Comparison of ENCODE assay signal across 9 cellular contexts in genomic region chr6:11096109-11096508, GRCh38. TPM values are rescaled to one million over a fixed set of nuclear protein-coding genes. Genes with fewer than 3 reads are reported as not detected.
DNase-seq lines count a peak whose midpoint lies in the region; ATAC-seq, FAIRE-seq and TF ChIP-seq lines count a peak whose summit lies in the region.
"Had no signal": no experiment of that assay in that cellular context is flagged by ENCODE, and none has a peak within 500 bp of the region (broad histone marks: within the 10 kb centered on the region; RNA-seq: fewer than 3 reads in every experiment).

No MANE protein-coding gene starts in this region.

- H3F3A ChIP-seq in Loucy (ENCODE audit: low read depth) = no peaks in the 10 kb centered on the region

- H3K79me2 ChIP-seq in Loucy (ENCODE audit: insufficient read depth, low read length) (peaks cover 70% of the 10 kb centered on the region), keratinocyte (ENCODE audit: control insufficient read depth, insufficient read depth, low read length) (peaks cover 71% of the 10 kb centered on the region)

- peaks cover 21% of the 10 kb centered on the region for H4K20me1 ChIP-seq in Loucy (ENCODE audit: insufficient read depth, low read length, poor library complexity, severe bottlenecking)
- H4K20me1 ChIP-seq in keratinocyte (ENCODE audit: control insufficient read depth, extremely low read depth, insufficient read depth, low read length) = peaks cover 2% of the 10 kb centered on the region

- FAIRE-seq in keratinocyte (lab: Jason Lieb, UNC) = peak; percentile 41

- intact Hi-C loops in esophagus muscularis mucosa (cut with DNase I) = no loop called here

- 70% methylated on average over 4 of the region's 4 CpGs for WGBS in esophagus muscularis mucosa

- H3K4me1 Mint-ChIP-seq in activated T-helper 17 cell treated with anti-CD3 and anti-CD28 coated beads, Interleukin-2, amount 50 U/mL, for 72 hours = peaks cover 14% of the 10 kb centered on the region

- TF ChIP-seq EP300 in esophagus muscularis mucosa (IDR thresholded peaks at IDR 0.05) = no peak

- H3K27me3 ChIP-seq in Loucy (ENCODE audit: insufficient read depth, low read length, poor library complexity, severe bottlenecking) (no peaks in the 10 kb centered on the region), keratinocyte (ENCODE audit: control insufficient read depth, extremely low read depth, insufficient read depth, low read length) (no peaks in the 10 kb centered on the region), esophagus muscularis mucosa (no peaks in the 10 kb centered on the region)

- H3K27ac ChIP-seq in keratinocyte (ENCODE audit: control insufficient read depth, insufficient read depth, low read length) (peak overlapping the region; percentile 91), esophagus muscularis mucosa (replicated peaks in 1 of 4) (no peak overlapping the region)

- no peaks in the 10 kb centered on the region for H3K9me1 ChIP-seq in keratinocyte (ENCODE audit: control insufficient read depth, extremely low read depth, insufficient read depth, low read length)

- no peak for TF ChIP-seq POLR2A in esophagus muscularis mucosa (IDR thresholded peaks at IDR 0.05; ENCODE audit: low read depth)

- H3K9ac ChIP-seq in Loucy (ENCODE audit: low read depth, low read length, poor library complexity, severe bottlenecking) (peak overlapping the region; percentile 80), keratinocyte (ENCODE audit: control insufficient read depth, extremely low read depth, insufficient read depth, low read length) (peak overlapping the region; percentile 93)

- no peaks in the 10 kb centered on the region for H3K27me3 Mint-ChIP-seq in activated T-helper 17 cell treated with anti-CD3 and anti-CD28 coated beads, Interleukin-2, amount 50 U/mL, for 72 hours

- H3K9me3 ChIP-seq in Loucy (ENCODE audit: insufficient read depth, low read depth, low read length) = 0 out of 2 replicates have a peak, but pooled peaks cover 3% of the 10 kb centered on the region
- H3K9me3 ChIP-seq in keratinocyte (ENCODE audit: control insufficient read depth, low read depth, low read length) = no peaks in the 10 kb centered on the region
- H3K9me3 ChIP-seq in esophagus muscularis mucosa = no peaks in the 10 kb centered on the region

- H3K9me3 Mint-ChIP-seq in activated T-helper 17 cell treated with anti-CD3 and anti-CD28 coated beads, Interleukin-2, amount 50 U/mL, for 72 hours = no peaks in the 10 kb centered on the region
- H3K9me3 Mint-ChIP-seq: T-helper 1 cell treated with Interleukin-12 subunit alpha and Interleukin-12 subunit beta and Interleukin-4 antibody, amounts not matched to agents 30 μg/mL and 1 μg/mL, for 36 hours had no signal

- ATAC-seq in activated T-helper 17 cell treated with anti-CD3 and anti-CD28 coated beads, Interleukin-2, amount 50 U/mL, for 72 hours (replicated peaks) = no peak
- ATAC-seq in GM21515 (IDR thresholded peaks at IDR 0.05; ENCODE audit: unreplicated experiment) = no peak

- peak overlapping the region; percentile 95 for H3K4me3 Mint-ChIP-seq in activated T-helper 17 cell treated with anti-CD3 and anti-CD28 coated beads, Interleukin-2, amount 50 U/mL, for 72 hours

- H3K36me3 ChIP-seq in Loucy (ENCODE audit: insufficient read depth, low read length) (no peaks in the 10 kb centered on the region), keratinocyte (ENCODE audit: control insufficient read depth in 2 of 2, extremely low read depth in 1 of 2, insufficient read depth in 2 of 2, low read length in 2 of 2) (peaks cover 0 to 2% of the 10 kb centered on the region in 2 experiments), esophagus muscularis mucosa (peaks cover 0 to 7% (median 0%) of the 10 kb centered on the region in 4 donors)

- peak overlapping the region; percentile 16 for H3K27ac Mint-ChIP-seq in activated T-helper 17 cell treated with anti-CD3 and anti-CD28 coated beads, Interleukin-2, amount 50 U/mL, for 72 hours
- H3K27ac Mint-ChIP-seq: T-helper 1 cell treated with Interleukin-12 subunit alpha and Interleukin-12 subunit beta and Interleukin-4 antibody, amounts not matched to agents 30 μg/mL and 1 μg/mL, for 36 hours had no signal

- H2AFZ ChIP-seq in Loucy (ENCODE audit: low read length) (no peak overlapping the region), keratinocyte (ENCODE audit: control insufficient read depth, low read length) (no peak overlapping the region)

- H3K4me2 ChIP-seq in Loucy (ENCODE audit: low read depth, low read length, poor library complexity, severe bottlenecking) (peak overlapping the region; percentile 92), keratinocyte (ENCODE audit: control insufficient read depth, extremely low read depth, insufficient read depth, low read depth, low read length) (peak overlapping the region; percentile 84)

- dilution Hi-C loops in keratinocyte (cut with MboI; ENCODE audit: extremely low pct_ligation_motif_present, low sequenced_read_pairs) = no loop called here

- TF ChIP-seq CTCF in Loucy (conservative IDR thresholded peaks at IDR 0.05; ENCODE audit: low read length) = no peak
- no peak for TF ChIP-seq CTCF in keratinocyte (optimal IDR thresholded peaks at IDR 0.05 in 1 of 3, IDR thresholded peaks at IDR 0.05 in 1 of 3, conservative IDR thresholded peaks at IDR 0.05 in 1 of 3; ENCODE audit: extremely low read depth in 1 of 3, insufficient read depth in 2 of 3, low read length in 3 of 3)
- no peak for TF ChIP-seq CTCF in esophagus muscularis mucosa (IDR thresholded peaks at IDR 0.05)

- no peaks in the 10 kb centered on the region for H3K9me2 ChIP-seq in Loucy (replicated peaks; ENCODE audit: low read depth, low read length)

- H3K36me3 Mint-ChIP-seq in activated T-helper 17 cell treated with anti-CD3 and anti-CD28 coated beads, Interleukin-2, amount 50 U/mL, for 72 hours (ENCODE audit: low read depth) = peaks cover 27% of the 10 kb centered on the region

- H3K4me3 ChIP-seq in Loucy (ENCODE audit: low read length, poor library complexity, severe bottlenecking) (peak overlapping the region; percentile 86), keratinocyte (ENCODE audit: control insufficient read depth in 2 of 3, extremely low read depth in 1 of 3, insufficient read depth in 2 of 3, low read depth in 1 of 3, low read length in 3 of 3) (peak overlapping the region; percentile 12 to 91 (median 64)), esophagus muscularis mucosa (no peak overlapping the region)

- peak in 2 of 3 experiments; percentile 2 to 30 for DNase-seq in NCI-H1417 (lab: John Stamatoyannopoulos, UW)
- no peak for DNase-seq in NCI-H1417 treated with DMSO at 0.1 percent for 48 hours (lab: John Stamatoyannopoulos, UW)
- peak; percentile 46 for DNase-seq in keratinocyte (ENCODE audit: low read depth, low spot score)
- DNase-seq in esophagus muscularis mucosa (ENCODE audit: extremely low spot score) = no peak
- DNase-seq in DMS153 treated with DMSO at 0.1 percent for 48 hours (lab: John Stamatoyannopoulos, UW; ENCODE audit: unreplicated experiment) = no peak

- peaks cover 38% of the 10 kb centered on the region for H3K4me1 ChIP-seq in Loucy (ENCODE audit: insufficient read depth, low read length, poor library complexity, severe bottlenecking)
- H3K4me1 ChIP-seq in keratinocyte (ENCODE audit: control insufficient read depth, extremely low read depth, insufficient read depth, low read length) = peaks cover 13% of the 10 kb centered on the region
- peaks cover 17 to 29% (median 26%) of the 10 kb centered on the region in 4 donors for H3K4me1 ChIP-seq in esophagus muscularis mucosa

RNA-seq across cellular contexts. Expression of gene SMIM13, which starts 2.5 kb away (rescaled TPM):
- total RNA-seq in activated T-helper 17 cell treated with anti-CD3 and anti-CD28 coated beads, Interleukin-2, amount 50 U/mL, for 72 hours = 10 to 100 TPM in 1 of 2 donors, 1 to 10 TPM in 1; 5.8 to 10.5 TPM
- polyA plus RNA-seq in keratinocyte = 4.1 to 7.7 TPM (median 5.4 TPM) in 3 replicates
- 9.0 TPM for polyA plus RNA-seq in keratinocyte (2011; ENCODE audit: low read depth)
- polyA plus RNA-seq in keratinocyte (2011; cell fraction: cytosol; rRNA removed) = 4.0 and 6.8 TPM in 2 replicates
- 5.1 and 6.7 TPM in 2 replicates for polyA plus RNA-seq in keratinocyte (2011; cell fraction: nucleus; rRNA removed)
- polyA plus RNA-seq in keratinocyte (2012; ENCODE audit: low replicate concordance) = 10.1 and 11.7 TPM in 2 replicates
- 1.4 to 6.5 TPM (median 4.3 TPM) in 3 replicates for polyA minus RNA-seq in keratinocyte
- 11.9 TPM for polyA minus RNA-seq in keratinocyte (2011; cell fraction: cytosol; rRNA and poly(A)+ RNA removed)
- polyA minus RNA-seq in keratinocyte (2011; cell fraction: nucleus; rRNA and poly(A)+ RNA removed) = 3.9 and 9.3 TPM in 2 replicates
- total RNA-seq in esophagus muscularis mucosa = 10 to 100 TPM in 3 of 4 donors, 1 to 10 TPM in 1; 9.3 to 15.2 (median 12.0) TPM

RNA-seq across cellular contexts. Expression of gene ERVFRD-1, which starts 15.4 kb away (rescaled TPM):
- under 1 TPM in 1 of 2 donors, not detected in 1; 0.11 TPM for total RNA-seq in activated T-helper 17 cell treated with anti-CD3 and anti-CD28 coated beads, Interleukin-2, amount 50 U/mL, for 72 hours
- not detected in 3 replicates for polyA plus RNA-seq in keratinocyte
- not detected for polyA plus RNA-seq in keratinocyte (2011; ENCODE audit: low read depth)
- polyA plus RNA-seq in keratinocyte (2011; cell fraction: cytosol; rRNA removed) = not detected in 2 replicates
- polyA plus RNA-seq in keratinocyte (2011; cell fraction: nucleus; rRNA removed) = not detected in 2 replicates
- polyA plus RNA-seq in keratinocyte (2012; ENCODE audit: low replicate concordance) = 0.35 TPM in 1 of 2 replicates, not detected in the other
- polyA minus RNA-seq in keratinocyte = not detected in 3 replicates
- not detected for polyA minus RNA-seq in keratinocyte (2011; cell fraction: cytosol; rRNA and poly(A)+ RNA removed)
- polyA minus RNA-seq in keratinocyte (2011; cell fraction: nucleus; rRNA and poly(A)+ RNA removed) = not detected in 2 replicates
- under 1 TPM; 0.11 to 0.83 (median 0.27) TPM for total RNA-seq in esophagus muscularis mucosa

RNA-seq across cellular contexts. Expression of gene ELOVL2, which starts 52.0 kb away (rescaled TPM):
- not detected for total RNA-seq in activated T-helper 17 cell treated with anti-CD3 and anti-CD28 coated beads, Interleukin-2, amount 50 U/mL, for 72 hours
- 0.04 to 0.10 TPM (median 0.05 TPM) in 3 replicates for polyA plus RNA-seq in keratinocyte
- polyA plus RNA-seq in keratinocyte (2011; ENCODE audit: low read depth) = not detected
- 0.01 and 0.04 TPM in 2 replicates for polyA plus RNA-seq in keratinocyte (2011; cell fraction: cytosol; rRNA removed)
- polyA plus RNA-seq in keratinocyte (2011; cell fraction: nucleus; rRNA removed) = 0.03 TPM in 1 of 2 replicates, not detected in the other
- 0.06 and 0.07 TPM in 2 replicates for polyA plus RNA-seq in keratinocyte (2012; ENCODE audit: low replicate concordance)
- 0.03 TPM in 1 of 3 replicates, not detected in the others for polyA minus RNA-seq in keratinocyte
- not detected for polyA minus RNA-seq in keratinocyte (2011; cell fraction: cytosol; rRNA and poly(A)+ RNA removed)
- not detected in 2 replicates for polyA minus RNA-seq in keratinocyte (2011; cell fraction: nucleus; rRNA and poly(A)+ RNA removed)
- under 1 TPM; 0.26 to 0.57 (median 0.46) TPM for total RNA-seq in esophagus muscularis mucosa

Comparison
In these comparisons a context has a peak if more than half of its experiments do, and no peak if none do; other contexts are left out.
1. DNase-seq: peak in NCI-H1417 (2 of 3) and keratinocyte (single experiment); none in NCI-H1417 treated with DMSO at 0.1 percent for 48 hours (single experiment), esophagus muscularis mucosa (single experiment) and DMS153 treated with DMSO at 0.1 percent for 48 hours (single experiment).
2. H3K4me3 ChIP-seq: peak in Loucy (single experiment) and keratinocyte (3 of 3); none in esophagus muscularis mucosa (0 of 4).